Comparison of ENCODE assay signal across 16 cellular contexts in the genomic region with DNA sequence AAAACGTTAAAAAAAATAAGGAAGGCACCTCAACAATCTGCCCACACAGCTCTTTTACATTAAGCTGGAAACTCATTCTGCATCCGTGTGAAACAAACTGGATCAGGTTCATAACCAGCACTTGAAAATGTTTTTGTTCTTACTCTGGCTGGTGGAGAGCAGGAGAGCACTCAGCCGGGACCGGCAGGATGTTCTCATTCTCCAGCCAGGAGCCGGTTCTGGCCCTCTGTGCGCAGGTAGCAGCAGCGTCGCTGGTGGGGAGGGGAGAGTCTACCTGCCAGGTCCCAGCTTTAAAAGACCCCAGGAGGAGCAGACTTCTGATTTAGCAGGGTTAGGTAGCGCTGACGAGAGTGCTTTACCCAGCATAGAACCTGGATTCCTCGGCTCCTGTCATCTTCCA.
"Had no signal": no experiment of that assay in that cellular context is flagged by ENCODE, and none has a peak within 500 bp of the region (broad histone marks: within the 10 kb centered on the region; RNA-seq: fewer than 3 reads in every experiment).

No MANE protein-coding gene starts in this region.

- DNase-seq: activated CD4-positive, alpha-beta memory T cell treated with anti-CD3 and anti-CD28 coated beads for 36 hours; activated CD8-positive, alpha-beta memory T cell treated with anti-CD3 and anti-CD28 coated beads, Interleukin-2, amount 10 ng/mL, durations not matched to agents 7 days and 5 days; activated naive CD4-positive, alpha-beta T cell treated with anti-CD3 and anti-CD28 coated beads for 36 hours; activated T-cell treated with anti-CD3 and anti-CD28 coated beads, Interleukin-2, amount 50 U/mL, for 1 hour; dorsolateral prefrontal cortex; endodermal cell; islet precursor cell; mesenchymal stem cell; natural killer cell; posterior cingulate gyrus; tibial artery; WERI-Rb-1 had no signal

- H3K4me1 Mint-ChIP-seq: activated CD8-positive, alpha-beta memory T cell treated with anti-CD3 and anti-CD28 coated beads, Interleukin-2, amount 10 ng/mL, durations not matched to agents 7 days and 5 days; natural killer cell; stimulated activated memory B cell treated with anti-CD40 and anti-IgM and Interleukin-4, amounts not matched to agents 10 μg/mL and 1 μg/mL and 100 μg/mL, for 72 hours had no signal

- H3K9me3 Mint-ChIP-seq: activated CD4-positive, alpha-beta memory T cell treated with anti-CD3 and anti-CD28 coated beads for 36 hours; activated T-helper 2 cell treated with anti-CD3 and anti-CD28 coated beads, Interferon-gamma antibody, Interleukin-2, Interleukin-4, amounts not matched to agents 10 μg/mL and 5 μg/mL and 100 μg/mL, durations not matched to agents 14 hours and 24 hours and 36 hours; natural killer cell; stimulated activated memory B cell treated with anti-CD40 and anti-IgM and Interleukin-4, amounts not matched to agents 10 μg/mL and 1 μg/mL and 100 μg/mL, for 72 hours had no signal

- ATAC-seq: activated CD8-positive, alpha-beta memory T cell treated with anti-CD3 and anti-CD28 coated beads, Interleukin-2, amount 10 ng/mL, durations not matched to agents 7 days and 5 days; left lobe of liver; natural killer cell; stimulated activated memory B cell treated with anti-CD40 and anti-IgM and Interleukin-4, amounts not matched to agents 10 μg/mL and 1 μg/mL and 100 μg/mL, for 72 hours had no signal

- H3K27ac Mint-ChIP-seq: activated CD4-positive, alpha-beta memory T cell treated with anti-CD3 and anti-CD28 coated beads for 36 hours; activated CD8-positive, alpha-beta memory T cell treated with anti-CD3 and anti-CD28 coated beads, Interleukin-2, amount 10 ng/mL, durations not matched to agents 7 days and 5 days; activated naive CD4-positive, alpha-beta T cell treated with anti-CD3 and anti-CD28 coated beads for 36 hours; activated T-helper 2 cell treated with anti-CD3 and anti-CD28 coated beads, Interferon-gamma antibody, Interleukin-2, Interleukin-4, amounts not matched to agents 10 μg/mL and 5 μg/mL and 100 μg/mL, durations not matched to agents 14 hours and 24 hours and 36 hours; endodermal cell; natural killer cell; stimulated activated memory B cell treated with anti-CD40 and anti-IgM and Interleukin-4, amounts not matched to agents 10 μg/mL and 1 μg/mL and 100 μg/mL, for 72 hours had no signal

- H3K27me3 Mint-ChIP-seq: activated CD4-positive, alpha-beta memory T cell treated with anti-CD3 and anti-CD28 coated beads for 36 hours; activated CD8-positive, alpha-beta memory T cell treated with anti-CD3 and anti-CD28 coated beads, Interleukin-2, amount 10 ng/mL, durations not matched to agents 7 days and 5 days; stimulated activated memory B cell treated with anti-CD40 and anti-IgM and Interleukin-4, amounts not matched to agents 10 μg/mL and 1 μg/mL and 100 μg/mL, for 72 hours had no signal

- H3K4me3 Mint-ChIP-seq: activated CD4-positive, alpha-beta memory T cell treated with anti-CD3 and anti-CD28 coated beads for 36 hours; activated CD8-positive, alpha-beta memory T cell treated with anti-CD3 and anti-CD28 coated beads, Interleukin-2, amount 10 ng/mL, durations not matched to agents 7 days and 5 days; activated naive CD4-positive, alpha-beta T cell treated with anti-CD3 and anti-CD28 coated beads for 36 hours; endodermal cell; natural killer cell; stimulated activated memory B cell treated with anti-CD40 and anti-IgM and Interleukin-4, amounts not matched to agents 10 μg/mL and 1 μg/mL and 100 μg/mL, for 72 hours had no signal

- H3K36me3 Mint-ChIP-seq: activated CD4-positive, alpha-beta memory T cell treated with anti-CD3 and anti-CD28 coated beads for 36 hours; activated CD8-positive, alpha-beta memory T cell treated with anti-CD3 and anti-CD28 coated beads, Interleukin-2, amount 10 ng/mL, durations not matched to agents 7 days and 5 days; natural killer cell; stimulated activated memory B cell treated with anti-CD40 and anti-IgM and Interleukin-4, amounts not matched to agents 10 μg/mL and 1 μg/mL and 100 μg/mL, for 72 hours had no signal

- H3K9me3 ChIP-seq: neutrophil, tibial artery had no signal
